Comparison of ENCODE assay signal across 15 cellular contexts in the genomic region with DNA sequence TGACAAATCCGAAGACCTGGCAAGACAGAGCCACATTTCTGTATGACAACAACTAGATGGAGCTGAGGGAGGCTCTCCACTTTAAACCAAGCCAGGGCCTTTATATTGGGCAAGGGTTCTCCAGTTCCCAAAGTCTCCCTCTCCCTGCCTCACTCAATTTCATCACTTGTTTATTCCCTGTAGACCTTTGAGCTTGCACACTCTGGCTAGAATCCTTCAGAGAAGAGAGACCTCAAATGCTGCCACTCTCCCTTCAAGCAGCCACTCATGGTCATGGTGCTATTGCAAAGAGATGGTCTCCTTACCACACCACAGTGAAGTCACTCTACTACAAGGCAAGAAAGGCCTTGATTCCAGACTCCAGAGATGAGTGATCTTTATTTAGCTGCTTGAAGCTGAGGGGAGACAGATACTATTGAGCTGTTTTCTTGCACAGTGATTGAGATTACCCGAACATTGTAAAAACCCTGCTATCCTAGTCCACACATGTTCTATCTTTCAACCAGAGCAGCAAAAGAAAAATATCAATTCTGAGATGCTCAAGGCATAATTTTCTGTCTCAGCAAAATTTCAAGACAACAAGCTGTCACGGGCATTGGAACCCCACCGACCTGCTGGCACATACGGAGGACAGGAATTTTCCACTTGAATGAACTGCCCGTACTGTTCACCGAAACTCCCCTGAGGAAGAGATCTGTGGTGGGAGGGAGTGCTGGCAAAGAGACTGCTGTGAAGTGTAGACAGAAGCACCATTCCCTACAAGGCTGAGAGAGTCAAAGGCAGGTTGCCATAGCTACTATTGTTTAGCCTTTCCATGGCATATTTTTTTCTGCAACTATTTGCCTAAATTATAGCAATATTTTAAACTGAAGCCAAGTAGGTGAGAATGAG.
A peak's percentile ranks its signal among the peaks of the same experiment; 100 is the strongest.
DNase-seq lines count a peak whose midpoint lies in the region; ATAC-seq lines count a peak whose summit lies in the region.
"Had no signal": no experiment of that assay in that cellular context is flagged by ENCODE, and none has a peak within 500 bp of the region (broad histone marks: within the 10 kb centered on the region; RNA-seq: fewer than 3 reads in every experiment).

No MANE protein-coding gene starts in this region.

- peaks cover 34% of the 10 kb centered on the region for H3K4me1 Mint-ChIP-seq in stimulated activated naive CD8-positive, alpha-beta T cell treated with anti-CD3 and anti-CD28 coated beads, Interleukin-15, amount 100 ng/mL, for 72 hours

- peaks cover 2% of the 10 kb centered on the region for H3K9me3 ChIP-seq in adipocyte (ENCODE audit: control insufficient read depth, low read length)
- H3K9me3 ChIP-seq in aorta (ENCODE audit: control insufficient read depth, low read length): no peaks in the 10 kb centered on the region

- H3K9ac ChIP-seq in adipocyte (ENCODE audit: low read length): peak overlapping the region; percentile 40

- H3K4me1 ChIP-seq in adipocyte (ENCODE audit: control insufficient read depth, insufficient read depth, low read length): peaks cover 25% of the 10 kb centered on the region
- H3K4me1 ChIP-seq in aorta (ENCODE audit: control insufficient read depth in 1 of 2, insufficient read depth in 2 of 2, low read length in 2 of 2): no peaks in the 10 kb centered on the region

- intact Hi-C loops in aorta (cut with DNase I): no loop called here

- ATAC-seq in stimulated activated naive CD8-positive, alpha-beta T cell treated with anti-CD3 and anti-CD28 coated beads, Interleukin-15, Interleukin-2, amounts not matched to agents 100 U/mL and 50 U/mL, for 24 hours: peak; percentile 37
- no peak for ATAC-seq in stimulated activated naive CD8-positive, alpha-beta T cell treated with anti-CD3 and anti-CD28 coated beads, Interleukin-15, amount 100 ng/mL, for 72 hours
- ATAC-seq in aorta (ENCODE audit: low FRiP score) (peak; percentile 46), GM18519 (IDR thresholded peaks at IDR 0.05; ENCODE audit: low FRiP score, unreplicated experiment) (no peak)
- ATAC-seq: PC-3 had no signal

- H3K4me3 Mint-ChIP-seq in stimulated activated naive CD8-positive, alpha-beta T cell treated with anti-CD3 and anti-CD28 coated beads, Interleukin-15, amount 100 ng/mL, for 72 hours: no peak overlapping the region

- peaks cover 0 to 3% of the 10 kb centered on the region in 2 donors for H3K9me3 Mint-ChIP-seq in stimulated activated naive CD8-positive, alpha-beta T cell treated with anti-CD3 and anti-CD28 coated beads, Interleukin-15, amount 100 ng/mL, for 72 hours

- peaks cover 61% of the 10 kb centered on the region for H3K27me3 Mint-ChIP-seq in stimulated activated naive CD8-positive, alpha-beta T cell treated with anti-CD3 and anti-CD28 coated beads, Interleukin-15, amount 100 ng/mL, for 72 hours

- WGBS in aorta, 2 donors: 40 to 45% methylated on average over 7 of the region's 7 CpGs

- H3K27me3 ChIP-seq in adipocyte (replicated peaks; ENCODE audit: control insufficient read depth, insufficient read depth, low read length) (no peaks in the 10 kb centered on the region), layer of hippocampus (ENCODE audit: control insufficient read depth, insufficient read depth, low read length) (no peaks in the 10 kb centered on the region), aorta (ENCODE audit: control insufficient read depth in 1 of 2, insufficient read depth in 2 of 2, low read length in 1 of 2) (no peaks in the 10 kb centered on the region)

- no peak for DNase-seq in stimulated activated naive CD8-positive, alpha-beta T cell treated with anti-CD3 and anti-CD28 coated beads, Interleukin-15, Interleukin-2, amounts not matched to agents 100 U/mL and 50 U/mL, for 24 hours
- DNase-seq in stimulated activated naive CD8-positive, alpha-beta T cell treated with anti-CD3 and anti-CD28 coated beads, Interleukin-15, amount 100 ng/mL, for 72 hours: no peak
- DNase-seq in adipocyte (ENCODE audit: low read depth) (no peak), aorta (no peak), LoVo (ENCODE audit: low spot score) (no peak), HK-2 (ENCODE audit: unreplicated experiment) (no peak)
- DNase-seq: activated CD4-positive, CD25-positive, alpha-beta regulatory T cell treated with anti-CD3 and anti-CD28 coated beads, Interleukin-2, amount 50 U/mL, for 72 hours; amniotic stem cell; IMR-90; mesendoderm; NCI-H226; PC-3; stimulated activated CD4-positive, alpha-beta T cell treated with anti-CD3 and anti-CD28 coated beads, Interleukin-12 subunit alpha, Interleukin-12 subunit beta, amount 100 ng/mL, for 4 hours had no signal

- H3K27ac Mint-ChIP-seq in stimulated activated naive CD8-positive, alpha-beta T cell treated with anti-CD3 and anti-CD28 coated beads, Interleukin-15, amount 100 ng/mL, for 72 hours: peak overlapping the region in 1 of 2 donors; percentile 52

- H3K36me3 ChIP-seq in adipocyte (ENCODE audit: control insufficient read depth, insufficient read depth, low read length, severe bottlenecking): no peaks in the 10 kb centered on the region
- no peaks in the 10 kb centered on the region for H3K36me3 ChIP-seq in aorta (ENCODE audit: control insufficient read depth in 1 of 2, insufficient read depth in 2 of 2, low read length in 1 of 2)

- H3K27ac ChIP-seq in layer of hippocampus (ENCODE audit: low read depth, low read length) (peak overlapping the region; percentile 23), aorta (ENCODE audit: low read depth in 1 of 2, low read length in 2 of 2) (peak overlapping the region in 1 of 2 donors; percentile 68)

- peak overlapping the region; percentile 26 for H3K4me3 ChIP-seq in adipocyte (ENCODE audit: low read length)
- H3K4me3 ChIP-seq in aorta (ENCODE audit: low read length in 2 of 2): no peak overlapping the region

Comparison
In these comparisons a context has a peak if more than half of its experiments do, and no peak if none do; other contexts are left out.
1. ATAC-seq: peak in stimulated activated naive CD8-positive, alpha-beta T cell treated with anti-CD3 and anti-CD28 coated beads, Interleukin-15, Interleukin-2, amounts not matched to agents 100 U/mL and 50 U/mL, for 24 hours (single experiment) and aorta (single experiment); none in stimulated activated naive CD8-positive, alpha-beta T cell treated with anti-CD3 and anti-CD28 coated beads, Interleukin-15, amount 100 ng/mL, for 72 hours (single experiment) and GM18519 (single experiment).